1 cellular context compared by ENCODE assay signal in genomic region chr1:67755160-67755559, GRCh38.
TF ChIP-seq lines count a peak whose summit lies in the region.

No MANE protein-coding gene starts in this region.

TF ChIP-seq in GM12878, 131 proteins besides CTCF, POLR2A, EP300 and RAD21 (continued from another document and continues in another):
- TF ChIP-seq EED (IDR thresholded peaks at IDR 0.05; ENCODE audit: low read depth) (no peak), EZH2 (IDR thresholded peaks at IDR 0.05; ENCODE audit: borderline replicate concordance, control insufficient read depth, low read depth, low read length) (no peak), RELB (IDR thresholded peaks at IDR 0.05; ENCODE audit: low read depth) (no peak), PBX3 (IDR thresholded peaks at IDR 0.05; ENCODE audit: insufficient replicate concordance, low read depth, low read length) (no peak), ZNF384 (IDR thresholded peaks at IDR 0.05; ENCODE audit: borderline replicate concordance, low read depth, low read length) (no peak), SRF (IDR thresholded peaks at IDR 0.05; ENCODE audit: low read depth in 2 of 2, low read length in 2 of 2) (no peak), NKRF (conservative IDR thresholded peaks at IDR 0.05) (no peak), ZSCAN29 (IDR thresholded peaks at IDR 0.05) (no peak), CHD2 (IDR thresholded peaks at IDR 0.05; ENCODE audit: borderline replicate concordance, low read depth, low read length) (no peak), SP1 (IDR thresholded peaks at IDR 0.05; ENCODE audit: low read depth, low read length) (no peak), HDGF (IDR thresholded peaks at IDR 0.05) (no peak), SREBF1 (IDR thresholded peaks at IDR 0.05; ENCODE audit: low read length) (no peak), LARP7 (IDR thresholded peaks at IDR 0.05) (no peak), STAT3 (IDR thresholded peaks at IDR 0.05; ENCODE audit: low read depth, low read length) (no peak), WRNIP1 (IDR thresholded peaks at IDR 0.05; ENCODE audit: borderline replicate concordance, low read depth, low read length) (no peak), ZNF274 (IDR thresholded peaks at IDR 0.05; ENCODE audit: insufficient read depth, insufficient read length) (no peak), CBX5 (IDR thresholded peaks at IDR 0.05; ENCODE audit: low read depth) (no peak), TCF12 (IDR thresholded peaks at IDR 0.05; ENCODE audit: low read depth, low read length) (no peak), HSF1 (IDR thresholded peaks at IDR 0.05; ENCODE audit: low read depth, low read length) (no peak), FOXM1 (IDR thresholded peaks at IDR 0.05; ENCODE audit: low read depth, low read length) (no peak), HCFC1 (IDR thresholded peaks at IDR 0.05; ENCODE audit: low read length) (no peak), EGR1 (IDR thresholded peaks at IDR 0.05; ENCODE audit: borderline replicate concordance in 1 of 2, low read depth in 2 of 2, low read length in 2 of 2) (no peak), ATF2 (IDR thresholded peaks at IDR 0.05; ENCODE audit: low read length) (no peak), SPI1 (IDR thresholded peaks at IDR 0.05; ENCODE audit: borderline replicate concordance, insufficient read depth, low read depth, low read length) (peak; percentile 82), RELA (IDR thresholded peaks at IDR 0.05; ENCODE audit: borderline replicate concordance, partially characterized antibody) (no peak), JUNB (IDR thresholded peaks at IDR 0.05) (no peak), MYB (IDR thresholded peaks at IDR 0.05; ENCODE audit: borderline replicate concordance, low read depth, low read length) (no peak), NR2F1 (conservative IDR thresholded peaks at IDR 0.05) (no peak), SKIL (IDR thresholded peaks at IDR 0.05; ENCODE audit: low read depth, poor library complexity, severe bottlenecking) (no peak), FOS (IDR thresholded peaks at IDR 0.05; ENCODE audit: borderline replicate concordance, extremely low read depth, insufficient read length) (no peak), GATAD2B (conservative IDR thresholded peaks at IDR 0.05; ENCODE audit: low read depth) (no peak), CUX1 (IDR thresholded peaks at IDR 0.05; ENCODE audit: insufficient replicate concordance, low read depth, low read length) (no peak), TAF1 (IDR thresholded peaks at IDR 0.05; ENCODE audit: borderline replicate concordance, low read depth, low read length) (no peak), PKNOX1 (IDR thresholded peaks at IDR 0.05) (no peak), NRF1 (conservative IDR thresholded peaks at IDR 0.05; ENCODE audit: low read depth, low read length) (no peak), CEBPZ (IDR thresholded peaks at IDR 0.05; ENCODE audit: low read depth, low read length) (no peak)
